8 cellular contexts compared by ENCODE assay signal in the genomic region with DNA sequence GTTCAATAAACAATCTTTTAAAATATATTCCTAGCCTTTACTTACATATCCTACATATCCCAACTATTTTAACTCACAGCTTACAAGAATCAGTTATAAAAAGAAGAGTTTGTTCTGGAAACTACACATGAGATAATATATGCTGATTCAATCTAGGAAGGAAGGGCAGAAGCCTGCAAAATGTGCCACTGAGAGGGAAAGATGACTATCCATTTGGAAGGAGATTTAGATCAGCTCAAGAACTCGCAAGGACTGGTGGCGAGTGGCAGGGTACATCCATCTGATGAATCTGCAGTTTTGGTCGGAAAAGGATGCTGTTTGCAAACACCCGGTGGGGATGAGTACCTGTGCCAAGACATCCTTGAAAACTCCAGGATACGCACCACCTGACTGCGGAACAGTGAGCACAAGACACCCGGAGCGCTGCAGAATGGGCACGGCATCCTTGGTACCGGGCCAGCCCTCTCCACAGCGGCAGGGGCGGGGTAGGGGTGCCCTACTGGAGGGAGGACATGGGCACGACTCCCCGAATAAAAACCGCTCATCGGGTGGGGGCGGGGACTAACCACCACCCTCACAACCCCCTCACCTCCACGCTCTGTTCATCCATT. TPM values are rescaled to one million over a fixed set of nuclear protein-coding genes. Genes with fewer than 3 reads are reported as not detected.
A peak's percentile ranks its signal among the peaks of the same experiment; 100 is the strongest.
DNase-seq lines count a peak whose midpoint lies in the region; TF ChIP-seq lines count a peak whose summit lies in the region.

No MANE protein-coding gene starts in this region.

- DNase-seq in ELR (ENCODE audit: low read depth) (peak; percentile 69), HEK293T (ENCODE audit: extremely low spot score) (peak; percentile 13), NCI-H1092 (lab: John Stamatoyannopoulos, UW) (peak; percentile 54), WERI-Rb-1 (peak; percentile 55), MCF 10A (ENCODE audit: unreplicated experiment) (peak; percentile 68), iPS-NIHi11 (ENCODE audit: low spot score) (peak; percentile 50), spleen (peak; percentile 92), NCI-H446 treated with DMSO at 0.1 percent for 48 hours (lab: John Stamatoyannopoulos, UW) (no peak)

- peaks cover 11% of the 10 kb centered on the region for H3K4me1 Mint-ChIP-seq in MCF 10A (ENCODE audit: insufficient read depth, unreplicated experiment)

- TF ChIP-seq CTCF in WERI-Rb-1 (IDR thresholded peaks at IDR 0.05; ENCODE audit: low read depth, low read length), result no peak
- no peak for TF ChIP-seq CTCF in MCF 10A (IDR thresholded peaks at IDR 0.05; ENCODE audit: unreplicated experiment)
- no peak for TF ChIP-seq CTCF in spleen (IDR thresholded peaks at IDR 0.05 in 8 of 11, conservative IDR thresholded peaks at IDR 0.05 in 3 of 11)

- POLR2A ChIA-PET in HEK293T (lab: Yijun Ruan, JAX) (interaction anchor here (0.6 to 2.3 kb wide), 7 partner anchors 10 to 115 kb away, joined by 3 to 28 read pairs (median 6); a partner anchor contains a TSS), MCF 10A (lab: Yijun Ruan, JAX) (interaction anchor here (0.7 to 6.5 kb wide), 20 partner anchors 12 to 618 kb away, joined by 3 to 60 read pairs (median 6); a partner anchor contains a TSS)

- no peaks in the 10 kb centered on the region for H3K9me3 ChIP-seq in WERI-Rb-1 (ENCODE audit: severe bottlenecking)
- no peaks in the 10 kb centered on the region for H3K9me3 ChIP-seq in spleen

- no peaks in the 10 kb centered on the region for H3K27me3 Mint-ChIP-seq in MCF 10A (ENCODE audit: insufficient read depth, unreplicated experiment)

- H3K27me3 ChIP-seq in WERI-Rb-1 (ENCODE audit: insufficient read depth, low read depth, severe bottlenecking), result no peaks in the 10 kb centered on the region
- no peaks in the 10 kb centered on the region for H3K27me3 ChIP-seq in spleen (replicated peaks in 1 of 7)

- peak overlapping the region; percentile 82 for H3K4me3 Mint-ChIP-seq in MCF 10A (ENCODE audit: unreplicated experiment)

- peaks cover 15 to 59% (median 28%) of the 10 kb centered on the region in 6 donors for H3K4me1 ChIP-seq in spleen

- intact Hi-C loops in MCF 10A (cut with micrococcal nuclease), result loop anchor here (2.0 kb wide), 1 partner anchor 49 kb away; a partner anchor contains a TSS
- intact Hi-C loops in spleen (cut with DNase I; ENCODE audit: low total_unique reads), result no loop called here

- peaks cover 44% of the 10 kb centered on the region for H3K36me3 Mint-ChIP-seq in MCF 10A (ENCODE audit: insufficient read depth, unreplicated experiment)

- 0 to 3% (median 0%) methylated on average over 13 to 18 of the region's 18 CpGs for WGBS in spleen, 5 donors

- no peaks in the 10 kb centered on the region for H3K9me3 Mint-ChIP-seq in MCF 10A (ENCODE audit: unreplicated experiment)

- H3K4me3 ChIP-seq in WERI-Rb-1 (ENCODE audit: low read depth, low read length), result peak overlapping the region; percentile 60
- peak overlapping the region; percentile 76 to 99 (median 90) for H3K4me3 ChIP-seq in spleen

- H3K27ac Mint-ChIP-seq in MCF 10A (ENCODE audit: low read depth, unreplicated experiment), result peak overlapping the region; percentile 95

- BruUV-seq in MCF 10A (replicated peaks; lab: Mats Ljungman, UMichigan), result no TSS peak

- H3K27ac ChIP-seq in WERI-Rb-1 (peak overlapping the region; percentile 90), spleen (peak overlapping the region; percentile 85 to 96 (median 92))

- TF ChIP-seq POLR2A in spleen (IDR thresholded peaks at IDR 0.05), result no peak

- CTCF ChIA-PET in HEK293T (lab: Yijun Ruan, JAX), result no interaction called here
- CTCF ChIA-PET in MCF 10A (lab: Yijun Ruan, JAX), result interaction anchor here (1.1 to 1.3 kb wide), 2 partner anchors 11 to 40 kb away, joined by 3 to 4 read pairs; no protein-coding TSS in a partner anchor

- H3K36me3 ChIP-seq in WERI-Rb-1 (peaks cover 41% of the 10 kb centered on the region), spleen (peaks cover 0 to 28% (median 3%) of the 10 kb centered on the region in 6 donors)

TF ChIP-seq in HEK293T, 16 proteins besides CTCF, POLR2A, EP300 and RAD21:
- no peak for TF ChIP-seq FOXM1 (IDR thresholded peaks at IDR 0.05; ENCODE audit: borderline replicate concordance)
- peak; percentile 27; the same call in 1 of the 2 replicates for TF ChIP-seq CTBP1 (IDR thresholded peaks at IDR 0.05; ENCODE audit: borderline replicate concordance)
- no peak for TF ChIP-seq FOXA1 (IDR thresholded peaks at IDR 0.05)
- TF ChIP-seq SUZ12 (IDR thresholded peaks at IDR 0.05), result no peak

RNA-seq across cellular contexts. Expression of a gene that starts 0.7 kb away (rescaled TPM):
- total RNA-seq in MCF 10A (2022), result 38.9 and 39.8 TPM in 2 replicates
- total RNA-seq in spleen, result 10 to 100 TPM; 15.7 to 28.1 (median 18.0) TPM
- 1 to 10 TPM; 6.2 to 7.9 (median 7.3) TPM for polyA plus RNA-seq in spleen

RNA-seq across cellular contexts. Expression of a gene that starts 49.0 kb away (rescaled TPM):
- total RNA-seq in MCF 10A (2022), result 54.6 and 57.5 TPM in 2 replicates
- total RNA-seq in spleen, result 10 to 100 TPM; 17.4 to 38.9 (median 23.8) TPM
- polyA plus RNA-seq in spleen, result 10 to 100 TPM; 15.4 to 30.2 (median 25.4) TPM

RNA-seq across cellular contexts. Expression of a gene that starts 49.6 kb away (rescaled TPM):
- total RNA-seq in MCF 10A (2022) (35.7 and 48.5 TPM in 2 replicates), spleen (10 to 100 TPM in 1 of 7 donors, 1 to 10 TPM in 6; 4.2 to 15.3 (median 8.1) TPM)
- polyA plus RNA-seq in spleen, result 1 to 10 TPM in 2 of 3 donors, under 1 TPM in 1; 0.61 to 2.3 (median 2.1) TPM
